ENCODE assay signal across 15 cellular contexts in the genomic region with DNA sequence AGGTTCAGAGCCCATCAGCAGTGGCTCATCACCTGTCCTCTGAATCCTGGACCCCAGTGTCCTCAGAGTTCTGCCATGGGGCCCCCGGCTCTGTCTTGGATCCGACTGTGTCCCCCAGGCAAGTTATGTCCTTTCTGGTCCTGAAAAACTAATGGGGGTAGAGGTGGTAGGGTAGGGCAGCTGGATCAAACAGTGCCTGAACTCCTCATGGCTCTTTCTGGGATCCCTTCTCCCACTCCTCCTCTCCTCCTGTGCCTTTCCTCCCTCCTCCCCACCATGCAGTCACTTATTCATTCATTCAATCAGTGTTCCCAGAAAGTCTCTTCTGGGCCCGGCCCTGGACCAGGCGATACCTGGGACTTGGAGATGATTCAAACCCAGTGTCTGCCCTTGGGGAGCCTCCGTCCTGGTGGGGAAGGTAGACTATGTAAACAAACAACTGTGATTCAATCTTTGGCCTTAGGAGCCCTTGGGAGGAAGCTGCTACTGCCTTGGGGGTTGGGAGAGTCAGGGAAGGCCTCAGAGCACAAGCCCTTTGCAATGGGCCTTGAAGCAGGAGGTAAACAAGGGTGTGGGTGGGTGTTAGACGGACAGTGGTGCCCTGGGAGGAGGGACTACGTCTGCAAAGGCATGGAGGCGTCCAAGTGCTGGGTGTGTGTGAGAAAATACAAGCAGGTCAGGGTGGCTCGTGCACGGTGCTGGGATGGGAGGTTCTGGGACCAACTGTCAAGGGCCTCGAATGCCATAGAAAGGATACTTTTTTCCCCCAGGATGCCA. TPM values are rescaled to one million over a fixed set of nuclear protein-coding genes. Genes with fewer than 3 reads are reported as not detected.
DNase-seq lines count a peak whose midpoint lies in the region; ATAC-seq and FAIRE-seq lines count a peak whose summit lies in the region.
"Had no signal": no experiment of that assay in that cellular context is flagged by ENCODE, and none has a peak within 500 bp of the region (broad histone marks: within the 10 kb centered on the region; RNA-seq: fewer than 3 reads in every experiment).

No MANE protein-coding gene starts in this region.

- no peak overlapping the region for H3K27ac ChIP-seq in BLaER1
- peak overlapping the region; percentile 82 to 83 for H3K27ac ChIP-seq in mucosa of rectum (ENCODE audit: low read depth in 2 of 2, low read length in 2 of 2)
- H3K27ac ChIP-seq: brain microvascular endothelial cell, upper lobe of left lung had no signal

- H3K9ac ChIP-seq in BLaER1: no peak overlapping the region
- H3K9ac ChIP-seq in mucosa of rectum (ENCODE audit: low read depth in 1 of 2, low read length in 2 of 2): peak overlapping the region; percentile 52 to 67

- H4K20me1 ChIP-seq in BLaER1: no peaks in the 10 kb centered on the region

- H3K36me3 ChIP-seq in BLaER1 (no peaks in the 10 kb centered on the region), mucosa of rectum (ENCODE audit: control insufficient read depth in 2 of 2, insufficient read depth in 2 of 2, low read length in 2 of 2) (no peaks in the 10 kb centered on the region)
- H3K36me3 ChIP-seq: brain microvascular endothelial cell, upper lobe of left lung had no signal

- H3K4me2 ChIP-seq in BLaER1: 0 out of 2 replicates have a peak overlapping the region, but pooled peaks have one; percentile 9

- H3K27me3 ChIP-seq in BLaER1 (peaks cover 8% of the 10 kb centered on the region), mucosa of rectum (ENCODE audit: control insufficient read depth in 2 of 2, insufficient read depth in 2 of 2, low read length in 2 of 2) (no peaks in the 10 kb centered on the region)
- H3K27me3 ChIP-seq: brain microvascular endothelial cell, upper lobe of left lung had no signal

- peaks cover 9% of the 10 kb centered on the region for H3K9me3 ChIP-seq in BLaER1
- H3K9me3 ChIP-seq in mucosa of rectum (ENCODE audit: control insufficient read depth in 2 of 2, low read length in 2 of 2): no peaks in the 10 kb centered on the region
- H3K9me3 ChIP-seq: upper lobe of left lung had no signal

- H3K4me1 ChIP-seq in BLaER1 (peaks cover 9% of the 10 kb centered on the region; the same call in 1 of the 2 replicates), mucosa of rectum (ENCODE audit: control insufficient read depth in 2 of 2, insufficient read depth in 2 of 2, low read length in 2 of 2) (peaks cover 22 to 24% of the 10 kb centered on the region in 2 donors)

- H3K4me3 ChIP-seq in BLaER1 (no peak overlapping the region), mucosa of rectum (ENCODE audit: low read length in 2 of 2) (no peak overlapping the region)
- H3K4me3 ChIP-seq: upper lobe of left lung had no signal

- peak; percentile 86 for FAIRE-seq in HTR-8/SVneo (lab: Jason Lieb, UNC)
- FAIRE-seq: endothelial cell of umbilical vein had no signal

- ATAC-seq in GM21515 (IDR thresholded peaks at IDR 0.05; ENCODE audit: unreplicated experiment): no peak

- DNase-seq in HTR-8/SVneo (ENCODE audit: insufficient read length, low spot score) (no peak), dermis blood vessel endothelial cell (peak; percentile 28), NCI-H1694 treated with DMSO at 0.1 percent for 48 hours (lab: John Stamatoyannopoulos, UW) (no peak), amygdala (lab: John Stamatoyannopoulos, UW) (no peak), NCI-H146 treated with DMSO at 0.1 percent for 48 hours (lab: John Stamatoyannopoulos, UW; ENCODE audit: unreplicated experiment) (no peak)
- DNase-seq: activated CD4-positive, alpha-beta T cell treated with anti-CD3 and anti-CD28 coated beads, Interleukin-2, amount 50 U/mL, for 4 hours; AML-193; brain microvascular endothelial cell; NCI-H1930; occipital lobe; upper lobe of left lung had no signal

RNA-seq across cellular contexts. Expression of a gene that starts 6.4 kb away (rescaled TPM):
- 12.9 and 15.1 TPM in 2 replicates for total RNA-seq in dermis blood vessel endothelial cell

RNA-seq across cellular contexts. Expression of a gene that starts 35.8 kb away (rescaled TPM):
- 102 and 150 TPM in 2 replicates for total RNA-seq in dermis blood vessel endothelial cell

RNA-seq across cellular contexts. Expression of a gene that starts 59.0 kb away (rescaled TPM):
- not detected in 2 replicates for total RNA-seq in dermis blood vessel endothelial cell
- total RNA-seq: endothelial cell of umbilical vein, occipital lobe, upper lobe of left lung had no signal
